ENCODE assay signal across 1 cellular context in genomic region chr21:31098576-31099005, GRCh38.
TF ChIP-seq lines count a peak whose summit lies in the region.

No MANE protein-coding gene starts in this region.

TF ChIP-seq in GM12878, 131 proteins besides CTCF, POLR2A, EP300 and RAD21 (continued from another document):
- TF ChIP-seq MEF2A (IDR thresholded peaks at IDR 0.05; ENCODE audit: insufficient read depth, low read depth, low read length) (no peak), SMARCA5 (IDR thresholded peaks at IDR 0.05) (peak; percentile 83), CBFB (IDR thresholded peaks at IDR 0.05; ENCODE audit: low read depth) (no peak), NR2C2 (IDR thresholded peaks at IDR 0.05; ENCODE audit: borderline replicate concordance, control insufficient read depth, insufficient read length, low read depth) (no peak), TAF1 (IDR thresholded peaks at IDR 0.05; ENCODE audit: borderline replicate concordance, low read depth, low read length) (no peak), YBX1 (IDR thresholded peaks at IDR 0.05) (no peak), HDAC2 (IDR thresholded peaks at IDR 0.05) (no peak), MXI1 (IDR thresholded peaks at IDR 0.05; ENCODE audit: low read depth, low read length) (no peak), EZH2 (IDR thresholded peaks at IDR 0.05; ENCODE audit: borderline replicate concordance, control insufficient read depth, low read depth, low read length) (no peak), YY1 (IDR thresholded peaks at IDR 0.05; ENCODE audit: low read depth, low read length) (peak; percentile 63; the same call in 1 of the 2 replicates), MLLT1 (IDR thresholded peaks at IDR 0.05) (no peak), FOS (IDR thresholded peaks at IDR 0.05; ENCODE audit: borderline replicate concordance, extremely low read depth, insufficient read length) (no peak), ASH2L (IDR thresholded peaks at IDR 0.05; ENCODE audit: borderline replicate concordance, low read depth) (no peak), CEBPB (IDR thresholded peaks at IDR 0.05; ENCODE audit: borderline replicate concordance in 1 of 2, low read depth in 2 of 2, low read length in 2 of 2) (no peak), ZNF217 (IDR thresholded peaks at IDR 0.05) (no peak), NFXL1 (IDR thresholded peaks at IDR 0.05; ENCODE audit: borderline replicate concordance) (no peak), CHD4 (IDR thresholded peaks at IDR 0.05) (no peak), TCF12 (IDR thresholded peaks at IDR 0.05; ENCODE audit: low read depth, low read length) (no peak), WRNIP1 (IDR thresholded peaks at IDR 0.05; ENCODE audit: borderline replicate concordance, low read depth, low read length) (no peak), EGR1 (IDR thresholded peaks at IDR 0.05; ENCODE audit: borderline replicate concordance in 1 of 2, low read depth in 2 of 2, low read length in 2 of 2) (no peak), ZBTB4 (CRISPR knock-in tag; IDR thresholded peaks at IDR 0.05) (no peak), HDGF (IDR thresholded peaks at IDR 0.05) (no peak), PBX3 (IDR thresholded peaks at IDR 0.05; ENCODE audit: insufficient replicate concordance, low read depth, low read length) (no peak), SPI1 (IDR thresholded peaks at IDR 0.05; ENCODE audit: borderline replicate concordance, insufficient read depth, low read depth, low read length) (peak; percentile 45; the same call in 1 of the 2 replicates), MEF2B (IDR thresholded peaks at IDR 0.05; ENCODE audit: partially characterized antibody, poor library complexity, severe bottlenecking) (no peak), SMAD1 (IDR thresholded peaks at IDR 0.05; ENCODE audit: low read depth, partially characterized antibody) (no peak), ZNF622 (IDR thresholded peaks at IDR 0.05) (no peak), SMC3 (IDR thresholded peaks at IDR 0.05; ENCODE audit: borderline replicate concordance, low read length) (peak; percentile 87), IKZF2 (IDR thresholded peaks at IDR 0.05) (no peak), GABPA (IDR thresholded peaks at IDR 0.05; ENCODE audit: low read depth) (no peak), NBN (IDR thresholded peaks at IDR 0.05) (no peak), BCL3 (IDR thresholded peaks at IDR 0.05; ENCODE audit: borderline replicate concordance, insufficient read depth, low read depth, low read length, poor library complexity, severe bottlenecking) (no peak)
- TF ChIP-seq, protein P1, sequence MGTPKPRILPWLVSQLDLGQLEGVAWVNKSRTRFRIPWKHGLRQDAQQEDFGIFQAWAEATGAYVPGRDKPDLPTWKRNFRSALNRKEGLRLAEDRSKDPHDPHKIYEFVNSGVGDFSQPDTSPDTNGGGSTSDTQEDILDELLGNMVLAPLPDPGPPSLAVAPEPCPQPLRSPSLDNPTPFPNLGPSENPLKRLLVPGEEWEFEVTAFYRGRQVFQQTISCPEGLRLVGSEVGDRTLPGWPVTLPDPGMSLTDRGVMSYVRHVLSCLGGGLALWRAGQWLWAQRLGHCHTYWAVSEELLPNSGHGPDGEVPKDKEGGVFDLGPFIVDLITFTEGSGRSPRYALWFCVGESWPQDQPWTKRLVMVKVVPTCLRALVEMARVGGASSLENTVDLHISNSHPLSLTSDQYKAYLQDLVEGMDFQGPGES (IDR thresholded peaks at IDR 0.05), result no peak
- TF ChIP-seq, protein P2, sequence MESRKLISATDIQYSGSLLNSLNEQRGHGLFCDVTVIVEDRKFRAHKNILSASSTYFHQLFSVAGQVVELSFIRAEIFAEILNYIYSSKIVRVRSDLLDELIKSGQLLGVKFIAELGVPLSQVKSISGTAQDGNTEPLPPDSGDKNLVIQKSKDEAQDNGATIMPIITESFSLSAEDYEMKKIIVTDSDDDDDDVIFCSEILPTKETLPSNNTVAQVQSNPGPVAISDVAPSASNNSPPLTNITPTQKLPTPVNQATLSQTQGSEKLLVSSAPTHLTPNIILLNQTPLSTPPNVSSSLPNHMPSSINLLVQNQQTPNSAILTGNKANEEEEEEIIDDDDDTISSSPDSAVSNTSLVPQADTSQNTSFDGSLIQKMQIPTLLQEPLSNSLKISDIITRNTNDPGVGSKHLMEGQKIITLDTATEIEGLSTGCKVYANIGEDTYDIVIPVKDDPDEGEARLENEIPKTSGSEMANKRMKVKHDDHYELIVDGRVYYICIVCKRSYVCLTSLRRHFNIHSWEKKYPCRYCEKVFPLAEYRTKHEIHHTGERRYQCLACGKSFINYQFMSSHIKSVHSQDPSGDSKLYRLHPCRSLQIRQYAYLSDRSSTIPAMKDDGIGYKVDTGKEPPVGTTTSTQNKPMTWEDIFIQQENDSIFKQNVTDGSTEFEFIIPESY (IDR thresholded peaks at IDR 0.05), result no peak
- TF ChIP-seq, protein P3, sequence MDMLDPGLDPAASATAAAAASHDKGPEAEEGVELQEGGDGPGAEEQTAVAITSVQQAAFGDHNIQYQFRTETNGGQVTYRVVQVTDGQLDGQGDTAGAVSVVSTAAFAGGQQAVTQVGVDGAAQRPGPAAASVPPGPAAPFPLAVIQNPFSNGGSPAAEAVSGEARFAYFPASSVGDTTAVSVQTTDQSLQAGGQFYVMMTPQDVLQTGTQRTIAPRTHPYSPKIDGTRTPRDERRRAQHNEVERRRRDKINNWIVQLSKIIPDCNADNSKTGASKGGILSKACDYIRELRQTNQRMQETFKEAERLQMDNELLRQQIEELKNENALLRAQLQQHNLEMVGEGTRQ (IDR thresholded peaks at IDR 0.05; ENCODE audit: borderline replicate concordance, low read depth, low read length), result no peak
- TF ChIP-seq, protein P4, sequence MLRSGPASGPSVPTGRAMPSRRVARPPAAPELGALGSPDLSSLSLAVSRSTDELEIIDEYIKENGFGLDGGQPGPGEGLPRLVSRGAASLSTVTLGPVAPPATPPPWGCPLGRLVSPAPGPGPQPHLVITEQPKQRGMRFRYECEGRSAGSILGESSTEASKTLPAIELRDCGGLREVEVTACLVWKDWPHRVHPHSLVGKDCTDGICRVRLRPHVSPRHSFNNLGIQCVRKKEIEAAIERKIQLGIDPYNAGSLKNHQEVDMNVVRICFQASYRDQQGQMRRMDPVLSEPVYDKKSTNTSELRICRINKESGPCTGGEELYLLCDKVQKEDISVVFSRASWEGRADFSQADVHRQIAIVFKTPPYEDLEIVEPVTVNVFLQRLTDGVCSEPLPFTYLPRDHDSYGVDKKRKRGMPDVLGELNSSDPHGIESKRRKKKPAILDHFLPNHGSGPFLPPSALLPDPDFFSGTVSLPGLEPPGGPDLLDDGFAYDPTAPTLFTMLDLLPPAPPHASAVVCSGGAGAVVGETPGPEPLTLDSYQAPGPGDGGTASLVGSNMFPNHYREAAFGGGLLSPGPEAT (IDR thresholded peaks at IDR 0.05; ENCODE audit: low read depth), result no peak
- TF ChIP-seq, protein P5, sequence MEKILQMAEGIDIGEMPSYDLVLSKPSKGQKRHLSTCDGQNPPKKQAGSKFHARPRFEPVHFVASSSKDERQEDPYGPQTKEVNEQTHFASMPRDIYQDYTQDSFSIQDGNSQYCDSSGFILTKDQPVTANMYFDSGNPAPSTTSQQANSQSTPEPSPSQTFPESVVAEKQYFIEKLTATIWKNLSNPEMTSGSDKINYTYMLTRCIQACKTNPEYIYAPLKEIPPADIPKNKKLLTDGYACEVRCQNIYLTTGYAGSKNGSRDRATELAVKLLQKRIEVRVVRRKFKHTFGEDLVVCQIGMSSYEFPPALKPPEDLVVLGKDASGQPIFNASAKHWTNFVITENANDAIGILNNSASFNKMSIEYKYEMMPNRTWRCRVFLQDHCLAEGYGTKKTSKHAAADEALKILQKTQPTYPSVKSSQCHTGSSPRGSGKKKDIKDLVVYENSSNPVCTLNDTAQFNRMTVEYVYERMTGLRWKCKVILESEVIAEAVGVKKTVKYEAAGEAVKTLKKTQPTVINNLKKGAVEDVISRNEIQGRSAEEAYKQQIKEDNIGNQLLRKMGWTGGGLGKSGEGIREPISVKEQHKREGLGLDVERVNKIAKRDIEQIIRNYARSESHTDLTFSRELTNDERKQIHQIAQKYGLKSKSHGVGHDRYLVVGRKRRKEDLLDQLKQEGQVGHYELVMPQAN (conservative IDR thresholded peaks at IDR 0.05), result 0 out of 2 replicates have a peak, but pooled peaks have one; percentile 22
- TF ChIP-seq, protein P6, sequence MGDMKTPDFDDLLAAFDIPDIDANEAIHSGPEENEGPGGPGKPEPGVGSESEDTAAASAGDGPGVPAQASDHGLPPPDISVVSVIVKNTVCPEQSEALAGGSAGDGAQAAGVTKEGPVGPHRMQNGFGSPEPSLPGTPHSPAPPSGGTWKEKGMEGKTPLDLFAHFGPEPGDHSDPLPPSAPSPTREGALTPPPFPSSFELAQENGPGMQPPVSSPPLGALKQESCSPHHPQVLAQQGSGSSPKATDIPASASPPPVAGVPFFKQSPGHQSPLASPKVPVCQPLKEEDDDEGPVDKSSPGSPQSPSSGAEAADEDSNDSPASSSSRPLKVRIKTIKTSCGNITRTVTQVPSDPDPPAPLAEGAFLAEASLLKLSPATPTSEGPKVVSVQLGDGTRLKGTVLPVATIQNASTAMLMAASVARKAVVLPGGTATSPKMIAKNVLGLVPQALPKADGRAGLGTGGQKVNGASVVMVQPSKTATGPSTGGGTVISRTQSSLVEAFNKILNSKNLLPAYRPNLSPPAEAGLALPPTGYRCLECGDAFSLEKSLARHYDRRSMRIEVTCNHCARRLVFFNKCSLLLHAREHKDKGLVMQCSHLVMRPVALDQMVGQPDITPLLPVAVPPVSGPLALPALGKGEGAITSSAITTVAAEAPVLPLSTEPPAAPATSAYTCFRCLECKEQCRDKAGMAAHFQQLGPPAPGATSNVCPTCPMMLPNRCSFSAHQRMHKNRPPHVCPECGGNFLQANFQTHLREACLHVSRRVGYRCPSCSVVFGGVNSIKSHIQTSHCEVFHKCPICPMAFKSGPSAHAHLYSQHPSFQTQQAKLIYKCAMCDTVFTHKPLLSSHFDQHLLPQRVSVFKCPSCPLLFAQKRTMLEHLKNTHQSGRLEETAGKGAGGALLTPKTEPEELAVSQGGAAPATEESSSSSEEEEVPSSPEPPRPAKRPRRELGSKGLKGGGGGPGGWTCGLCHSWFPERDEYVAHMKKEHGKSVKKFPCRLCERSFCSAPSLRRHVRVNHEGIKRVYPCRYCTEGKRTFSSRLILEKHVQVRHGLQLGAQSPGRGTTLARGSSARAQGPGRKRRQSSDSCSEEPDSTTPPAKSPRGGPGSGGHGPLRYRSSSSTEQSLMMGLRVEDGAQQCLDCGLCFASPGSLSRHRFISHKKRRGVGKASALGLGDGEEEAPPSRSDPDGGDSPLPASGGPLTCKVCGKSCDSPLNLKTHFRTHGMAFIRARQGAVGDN (IDR thresholded peaks at IDR 0.05), result no peak
